1 cellular context compared by ENCODE assay signal in the genomic region with DNA sequence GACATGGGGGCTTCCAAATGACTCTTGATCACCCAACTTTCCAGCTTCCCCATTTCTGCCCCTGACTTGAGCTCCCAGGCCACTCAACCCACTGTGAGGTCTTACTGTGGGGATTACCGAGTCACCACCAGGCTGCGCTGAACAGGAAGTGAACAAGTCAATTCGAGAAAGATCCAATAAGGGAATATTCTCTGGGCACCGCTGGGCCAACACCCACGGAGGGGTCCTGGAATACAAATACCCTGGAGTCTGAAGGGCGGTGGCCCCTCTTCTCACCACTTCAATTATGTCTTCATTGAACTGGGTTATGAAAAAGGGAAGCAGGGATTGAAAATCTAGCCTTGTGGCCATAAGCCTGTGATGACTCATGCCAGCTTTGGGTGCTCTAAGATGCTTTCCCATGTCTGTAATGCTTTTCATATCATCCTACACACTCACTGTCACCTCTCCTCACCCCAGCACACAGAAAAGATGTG.
A peak's percentile ranks its signal among the peaks of the same experiment; 100 is the strongest.
TF ChIP-seq lines count a peak whose summit lies in the region.

No MANE protein-coding gene starts in this region.

TF ChIP-seq in GM12878, 131 proteins besides CTCF, POLR2A, EP300 and RAD21 (continued from another document and continues in another):
- TF ChIP-seq TCF7 (IDR thresholded peaks at IDR 0.05; ENCODE audit: borderline replicate concordance), result 0 out of 2 replicates have a peak, but pooled peaks have one; percentile 63
- TF ChIP-seq JUND (IDR thresholded peaks at IDR 0.05; ENCODE audit: low read depth, low read length), result no peak
- no peak for TF ChIP-seq ELK1 (IDR thresholded peaks at IDR 0.05; ENCODE audit: low read depth, low read length)
- TF ChIP-seq ASH2L (IDR thresholded peaks at IDR 0.05; ENCODE audit: borderline replicate concordance, low read depth), result no peak
- no peak for TF ChIP-seq PAX8 (IDR thresholded peaks at IDR 0.05)
- TF ChIP-seq MLLT1 (IDR thresholded peaks at IDR 0.05), result no peak
- TF ChIP-seq NFXL1 (IDR thresholded peaks at IDR 0.05; ENCODE audit: borderline replicate concordance), result no peak
- no peak; the same call in 1 of the 2 replicates for TF ChIP-seq CBFB (IDR thresholded peaks at IDR 0.05; ENCODE audit: low read depth)
- TF ChIP-seq, protein P1, sequence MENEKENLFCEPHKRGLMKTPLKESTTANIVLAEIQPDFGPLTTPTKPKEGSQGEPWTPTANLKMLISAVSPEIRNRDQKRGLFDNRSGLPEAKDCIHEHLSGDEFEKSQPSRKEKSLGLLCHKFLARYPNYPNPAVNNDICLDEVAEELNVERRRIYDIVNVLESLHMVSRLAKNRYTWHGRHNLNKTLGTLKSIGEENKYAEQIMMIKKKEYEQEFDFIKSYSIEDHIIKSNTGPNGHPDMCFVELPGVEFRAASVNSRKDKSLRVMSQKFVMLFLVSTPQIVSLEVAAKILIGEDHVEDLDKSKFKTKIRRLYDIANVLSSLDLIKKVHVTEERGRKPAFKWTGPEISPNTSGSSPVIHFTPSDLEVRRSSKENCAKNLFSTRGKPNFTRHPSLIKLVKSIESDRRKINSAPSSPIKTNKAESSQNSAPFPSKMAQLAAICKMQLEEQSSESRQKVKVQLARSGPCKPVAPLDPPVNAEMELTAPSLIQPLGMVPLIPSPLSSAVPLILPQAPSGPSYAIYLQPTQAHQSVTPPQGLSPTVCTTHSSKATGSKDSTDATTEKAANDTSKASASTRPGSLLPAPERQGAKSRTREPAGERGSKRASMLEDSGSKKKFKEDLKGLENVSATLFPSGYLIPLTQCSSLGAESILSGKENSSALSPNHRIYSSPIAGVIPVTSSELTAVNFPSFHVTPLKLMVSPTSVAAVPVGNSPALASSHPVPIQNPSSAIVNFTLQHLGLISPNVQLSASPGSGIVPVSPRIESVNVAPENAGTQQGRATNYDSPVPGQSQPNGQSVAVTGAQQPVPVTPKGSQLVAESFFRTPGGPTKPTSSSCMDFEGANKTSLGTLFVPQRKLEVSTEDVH (IDR thresholded peaks at IDR 0.05; ENCODE audit: low read depth, partially characterized antibody), result no peak
- no peak for TF ChIP-seq HDAC2 (IDR thresholded peaks at IDR 0.05)
- no peak for TF ChIP-seq ZZZ3 (IDR thresholded peaks at IDR 0.05; ENCODE audit: control insufficient read depth, insufficient read length, low read depth)
- peak; percentile 74; the same call in 1 of the 2 replicates for TF ChIP-seq BCL11A (IDR thresholded peaks at IDR 0.05; ENCODE audit: low read depth, low read length)
- no peak for TF ChIP-seq ZNF592 (IDR thresholded peaks at IDR 0.05)
- peak; percentile 98 for TF ChIP-seq IKZF2 (IDR thresholded peaks at IDR 0.05)
- TF ChIP-seq ZNF207 (IDR thresholded peaks at IDR 0.05; ENCODE audit: borderline replicate concordance), result no peak
- TF ChIP-seq SUPT20H (IDR thresholded peaks at IDR 0.05; ENCODE audit: borderline replicate concordance, control insufficient read depth, low read depth, low read length), result no peak
- TF ChIP-seq HSF1 (IDR thresholded peaks at IDR 0.05; ENCODE audit: low read depth, low read length), result no peak
- TF ChIP-seq, protein P2, sequence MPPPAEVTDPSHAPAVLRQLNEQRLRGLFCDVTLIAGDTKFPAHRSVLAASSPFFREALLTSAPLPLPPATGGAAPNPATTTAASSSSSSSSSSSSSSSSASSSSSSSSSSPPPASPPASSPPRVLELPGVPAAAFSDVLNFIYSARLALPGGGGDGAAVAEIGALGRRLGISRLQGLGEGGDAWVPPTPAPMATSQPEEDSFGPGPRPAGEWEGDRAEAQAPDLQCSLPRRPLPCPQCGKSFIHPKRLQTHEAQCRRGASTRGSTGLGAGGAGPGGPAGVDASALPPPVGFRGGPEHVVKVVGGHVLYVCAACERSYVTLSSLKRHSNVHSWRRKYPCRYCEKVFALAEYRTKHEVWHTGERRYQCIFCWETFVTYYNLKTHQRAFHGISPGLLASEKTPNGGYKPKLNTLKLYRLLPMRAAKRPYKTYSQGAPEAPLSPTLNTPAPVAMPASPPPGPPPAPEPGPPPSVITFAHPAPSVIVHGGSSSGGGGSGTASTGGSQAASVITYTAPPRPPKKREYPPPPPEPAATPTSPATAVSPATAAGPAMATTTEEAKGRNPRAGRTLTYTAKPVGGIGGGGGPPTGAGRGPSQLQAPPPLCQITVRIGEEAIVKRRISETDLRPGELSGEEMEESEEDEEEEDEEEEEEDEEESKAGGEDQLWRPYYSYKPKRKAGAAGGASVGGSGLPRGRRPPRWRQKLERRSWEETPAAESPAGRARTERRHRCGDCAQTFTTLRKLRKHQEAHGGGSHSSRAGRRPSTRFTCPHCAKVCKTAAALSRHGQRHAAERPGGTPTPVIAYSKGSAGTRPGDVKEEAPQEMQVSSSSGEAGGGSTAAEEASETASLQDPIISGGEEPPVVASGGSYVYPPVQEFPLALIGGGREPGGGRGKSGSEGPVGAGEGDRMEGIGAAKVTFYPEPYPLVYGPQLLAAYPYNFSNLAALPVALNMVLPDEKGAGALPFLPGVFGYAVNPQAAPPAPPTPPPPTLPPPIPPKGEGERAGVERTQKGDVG (CRISPR knock-in tag; IDR thresholded peaks at IDR 0.05), result no peak
- no peak for TF ChIP-seq MYB (IDR thresholded peaks at IDR 0.05; ENCODE audit: borderline replicate concordance, low read depth, low read length)
- no peak for TF ChIP-seq BACH1 (IDR thresholded peaks at IDR 0.05; ENCODE audit: borderline replicate concordance)
- TF ChIP-seq CREM (IDR thresholded peaks at IDR 0.05; ENCODE audit: low read depth), result no peak; the same call in 1 of the 2 replicates
- TF ChIP-seq BRCA1 (IDR thresholded peaks at IDR 0.05; ENCODE audit: low read depth, low read length), result no peak
- TF ChIP-seq CHD1 (IDR thresholded peaks at IDR 0.05; ENCODE audit: low read depth, low read length), result no peak
- TF ChIP-seq MEF2B (IDR thresholded peaks at IDR 0.05; ENCODE audit: partially characterized antibody, poor library complexity, severe bottlenecking), result peak; percentile 31
- no peak for TF ChIP-seq STAT3 (IDR thresholded peaks at IDR 0.05; ENCODE audit: low read depth, low read length)
- TF ChIP-seq PML (IDR thresholded peaks at IDR 0.05; ENCODE audit: low read length), result peak; percentile 61; the same call in 1 of the 2 replicates
- TF ChIP-seq, protein P3, sequence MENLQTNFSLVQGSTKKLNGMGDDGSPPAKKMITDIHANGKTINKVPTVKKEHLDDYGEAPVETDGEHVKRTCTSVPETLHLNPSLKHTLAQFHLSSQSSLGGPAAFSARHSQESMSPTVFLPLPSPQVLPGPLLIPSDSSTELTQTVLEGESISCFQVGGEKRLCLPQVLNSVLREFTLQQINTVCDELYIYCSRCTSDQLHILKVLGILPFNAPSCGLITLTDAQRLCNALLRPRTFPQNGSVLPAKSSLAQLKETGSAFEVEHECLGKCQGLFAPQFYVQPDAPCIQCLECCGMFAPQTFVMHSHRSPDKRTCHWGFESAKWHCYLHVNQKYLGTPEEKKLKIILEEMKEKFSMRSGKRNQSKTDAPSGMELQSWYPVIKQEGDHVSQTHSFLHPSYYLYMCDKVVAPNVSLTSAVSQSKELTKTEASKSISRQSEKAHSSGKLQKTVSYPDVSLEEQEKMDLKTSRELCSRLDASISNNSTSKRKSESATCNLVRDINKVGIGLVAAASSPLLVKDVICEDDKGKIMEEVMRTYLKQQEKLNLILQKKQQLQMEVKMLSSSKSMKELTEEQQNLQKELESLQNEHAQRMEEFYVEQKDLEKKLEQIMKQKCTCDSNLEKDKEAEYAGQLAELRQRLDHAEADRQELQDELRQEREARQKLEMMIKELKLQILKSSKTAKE (IDR thresholded peaks at IDR 0.05; ENCODE audit: low read depth, poor library complexity, severe bottlenecking), result peak; percentile 29
- TF ChIP-seq EZH2 (IDR thresholded peaks at IDR 0.05; ENCODE audit: borderline replicate concordance, control insufficient read depth, low read depth, low read length), result no peak
- no peak for TF ChIP-seq KDM1A (IDR thresholded peaks at IDR 0.05; ENCODE audit: borderline replicate concordance)
- no peak for TF ChIP-seq RELA (IDR thresholded peaks at IDR 0.05; ENCODE audit: borderline replicate concordance, partially characterized antibody)
- peak; percentile 64 for TF ChIP-seq PAX5 (IDR thresholded peaks at IDR 0.05; ENCODE audit: borderline replicate concordance, low read depth, low read length)
- TF ChIP-seq, protein P4, sequence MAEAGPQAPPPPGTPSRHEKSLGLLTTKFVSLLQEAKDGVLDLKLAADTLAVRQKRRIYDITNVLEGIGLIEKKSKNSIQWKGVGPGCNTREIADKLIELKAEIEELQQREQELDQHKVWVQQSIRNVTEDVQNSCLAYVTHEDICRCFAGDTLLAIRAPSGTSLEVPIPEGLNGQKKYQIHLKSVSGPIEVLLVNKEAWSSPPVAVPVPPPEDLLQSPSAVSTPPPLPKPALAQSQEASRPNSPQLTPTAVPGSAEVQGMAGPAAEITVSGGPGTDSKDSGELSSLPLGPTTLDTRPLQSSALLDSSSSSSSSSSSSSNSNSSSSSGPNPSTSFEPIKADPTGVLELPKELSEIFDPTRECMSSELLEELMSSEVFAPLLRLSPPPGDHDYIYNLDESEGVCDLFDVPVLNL (IDR thresholded peaks at IDR 0.05; ENCODE audit: low read depth, low read length), result no peak
- TF ChIP-seq BHLHE40 (IDR thresholded peaks at IDR 0.05; ENCODE audit: borderline replicate concordance in 1 of 2, low read depth in 2 of 2, low read length in 1 of 2), result peak in 1 of 2 experiments; percentile 12; a peak in 1 of 4 replicates
- no peak for TF ChIP-seq ZNF384 (IDR thresholded peaks at IDR 0.05; ENCODE audit: borderline replicate concordance, low read depth, low read length)
- no peak for TF ChIP-seq MXI1 (IDR thresholded peaks at IDR 0.05; ENCODE audit: low read depth, low read length)
- TF ChIP-seq IRF4 (IDR thresholded peaks at IDR 0.05; ENCODE audit: low read depth, low read length), result peak; percentile 83; the same call in 1 of the 2 replicates
- TF ChIP-seq NR2C2 (IDR thresholded peaks at IDR 0.05; ENCODE audit: borderline replicate concordance, control insufficient read depth, insufficient read length, low read depth), result no peak
